ENCODE assay signal across 1 cellular context in genomic region chr1:39757501-39757900, GRCh38.
TF ChIP-seq lines count a peak whose summit lies in the region.

No MANE protein-coding gene starts in this region.

TF ChIP-seq in K562, 482 proteins besides CTCF, POLR2A, EP300 and RAD21 (continued from another document and continues in another):
- TF ChIP-seq PURB (CRISPR knock-in tag; IDR thresholded peaks at IDR 0.05; ENCODE audit: low read depth) (no peak), SMARCA5 (IDR thresholded peaks at IDR 0.05) (no peak), MIER1 (IDR thresholded peaks at IDR 0.05; ENCODE audit: low read depth) (no peak), CREM (IDR thresholded peaks at IDR 0.05; ENCODE audit: low read depth) (no peak), FOXJ3 (CRISPR knock-in tag; IDR thresholded peaks at IDR 0.05) (no peak), DMBX1 (CRISPR knock-in tag; IDR thresholded peaks at IDR 0.05; ENCODE audit: borderline replicate concordance) (no peak), RFX5 (IDR thresholded peaks at IDR 0.05; ENCODE audit: low read depth, low read length) (no peak), U2AF1 (optimal IDR thresholded peaks at IDR 0.05; ENCODE audit: low read depth, low read length) (no peak), ZBTB2 (IDR thresholded peaks at IDR 0.05) (no peak), SMARCC2 (IDR thresholded peaks at IDR 0.05; ENCODE audit: low read depth) (no peak), EHMT2 (IDR thresholded peaks at IDR 0.05) (no peak), MEF2D (tag; conservative IDR thresholded peaks at IDR 0.05; ENCODE audit: low read depth) (no peak), RBM39 (optimal IDR thresholded peaks at IDR 0.05; ENCODE audit: low read depth, low read length) (no peak), SPI1 (IDR thresholded peaks at IDR 0.05; ENCODE audit: borderline replicate concordance, low read depth, low read length) (peak; percentile 33; the same call in 1 of the 2 replicates), CBFA2T3 (IDR thresholded peaks at IDR 0.05) (peak; percentile 71), EWSR1 (IDR thresholded peaks at IDR 0.05; ENCODE audit: borderline replicate concordance, low read depth, partially characterized antibody) (no peak), ARID1B (IDR thresholded peaks at IDR 0.05) (peak; percentile 58; the same call in 1 of the 2 replicates), KDM1A (IDR thresholded peaks at IDR 0.05) (no peak), MEIS2 (IDR thresholded peaks at IDR 0.05; ENCODE audit: partially characterized antibody) (peak; percentile 9), POLR2B (IDR thresholded peaks at IDR 0.05; ENCODE audit: low read depth, partially characterized antibody) (no peak), PHF8 (IDR thresholded peaks at IDR 0.05; ENCODE audit: borderline replicate concordance, low read length) (no peak), SMARCB1 (IDR thresholded peaks at IDR 0.05; ENCODE audit: insufficient read length, low read depth) (no peak), HDAC3 (IDR thresholded peaks at IDR 0.05; ENCODE audit: borderline replicate concordance, partially characterized antibody) (no peak), CTBP1 (IDR thresholded peaks at IDR 0.05; ENCODE audit: borderline replicate concordance) (no peak), ATF1 (CRISPR knock-in tag; IDR thresholded peaks at IDR 0.05) (no peak), ATF1 (tag; IDR thresholded peaks at IDR 0.05) (no peak), ZKSCAN1 (IDR thresholded peaks at IDR 0.05; ENCODE audit: low read depth, low read length) (no peak), ZNF3 (CRISPR knock-in tag; IDR thresholded peaks at IDR 0.05) (no peak), STAT5B (CRISPR knock-in tag; IDR thresholded peaks at IDR 0.05) (no peak), ETS1 (conservative IDR thresholded peaks at IDR 0.05; ENCODE audit: control insufficient read depth, low read depth, low read length) (no peak), DACH1 (IDR thresholded peaks at IDR 0.05; ENCODE audit: partially characterized antibody) (no peak), HOXB6 (CRISPR knock-in tag; IDR thresholded peaks at IDR 0.05; ENCODE audit: borderline replicate concordance) (no peak), POLR2AphosphoS5 (IDR thresholded peaks at IDR 0.05; ENCODE audit: control insufficient read depth, insufficient read depth, low read depth, low read length) (peak; percentile 44; the same call in 1 of the 2 replicates), JUND (IDR thresholded peaks at IDR 0.05; ENCODE audit: borderline replicate concordance, low read depth, low read length) (no peak), JUND (tag; IDR thresholded peaks at IDR 0.05; ENCODE audit: borderline replicate concordance, low read depth, low read length) (no peak), HNRNPH1 (optimal IDR thresholded peaks at IDR 0.05; ENCODE audit: low read depth, low read length) (no peak), XRCC5 (IDR thresholded peaks at IDR 0.05; ENCODE audit: low read depth, low read length) (no peak), CSDE1 (IDR thresholded peaks at IDR 0.05) (no peak), ZNF408 (CRISPR knock-in tag; IDR thresholded peaks at IDR 0.05; ENCODE audit: low read depth) (no peak), TEAD4 (IDR thresholded peaks at IDR 0.05; ENCODE audit: low read length) (peak; percentile 33; the same call in 1 of the 2 replicates), TEAD4 (CRISPR knock-in tag; IDR thresholded peaks at IDR 0.05; ENCODE audit: borderline replicate concordance) (no peak), L3MBTL2 (IDR thresholded peaks at IDR 0.05) (no peak), FOS (IDR thresholded peaks at IDR 0.05; ENCODE audit: extremely low read depth, insufficient read length) (no peak)
- TF ChIP-seq, protein P1, sequence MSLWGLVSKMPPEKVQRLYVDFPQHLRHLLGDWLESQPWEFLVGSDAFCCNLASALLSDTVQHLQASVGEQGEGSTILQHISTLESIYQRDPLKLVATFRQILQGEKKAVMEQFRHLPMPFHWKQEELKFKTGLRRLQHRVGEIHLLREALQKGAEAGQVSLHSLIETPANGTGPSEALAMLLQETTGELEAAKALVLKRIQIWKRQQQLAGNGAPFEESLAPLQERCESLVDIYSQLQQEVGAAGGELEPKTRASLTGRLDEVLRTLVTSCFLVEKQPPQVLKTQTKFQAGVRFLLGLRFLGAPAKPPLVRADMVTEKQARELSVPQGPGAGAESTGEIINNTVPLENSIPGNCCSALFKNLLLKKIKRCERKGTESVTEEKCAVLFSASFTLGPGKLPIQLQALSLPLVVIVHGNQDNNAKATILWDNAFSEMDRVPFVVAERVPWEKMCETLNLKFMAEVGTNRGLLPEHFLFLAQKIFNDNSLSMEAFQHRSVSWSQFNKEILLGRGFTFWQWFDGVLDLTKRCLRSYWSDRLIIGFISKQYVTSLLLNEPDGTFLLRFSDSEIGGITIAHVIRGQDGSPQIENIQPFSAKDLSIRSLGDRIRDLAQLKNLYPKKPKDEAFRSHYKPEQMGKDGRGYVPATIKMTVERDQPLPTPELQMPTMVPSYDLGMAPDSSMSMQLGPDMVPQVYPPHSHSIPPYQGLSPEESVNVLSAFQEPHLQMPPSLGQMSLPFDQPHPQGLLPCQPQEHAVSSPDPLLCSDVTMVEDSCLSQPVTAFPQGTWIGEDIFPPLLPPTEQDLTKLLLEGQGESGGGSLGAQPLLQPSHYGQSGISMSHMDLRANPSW (CRISPR knock-in tag; IDR thresholded peaks at IDR 0.05) = no peak
- TF ChIP-seq, protein P2, sequence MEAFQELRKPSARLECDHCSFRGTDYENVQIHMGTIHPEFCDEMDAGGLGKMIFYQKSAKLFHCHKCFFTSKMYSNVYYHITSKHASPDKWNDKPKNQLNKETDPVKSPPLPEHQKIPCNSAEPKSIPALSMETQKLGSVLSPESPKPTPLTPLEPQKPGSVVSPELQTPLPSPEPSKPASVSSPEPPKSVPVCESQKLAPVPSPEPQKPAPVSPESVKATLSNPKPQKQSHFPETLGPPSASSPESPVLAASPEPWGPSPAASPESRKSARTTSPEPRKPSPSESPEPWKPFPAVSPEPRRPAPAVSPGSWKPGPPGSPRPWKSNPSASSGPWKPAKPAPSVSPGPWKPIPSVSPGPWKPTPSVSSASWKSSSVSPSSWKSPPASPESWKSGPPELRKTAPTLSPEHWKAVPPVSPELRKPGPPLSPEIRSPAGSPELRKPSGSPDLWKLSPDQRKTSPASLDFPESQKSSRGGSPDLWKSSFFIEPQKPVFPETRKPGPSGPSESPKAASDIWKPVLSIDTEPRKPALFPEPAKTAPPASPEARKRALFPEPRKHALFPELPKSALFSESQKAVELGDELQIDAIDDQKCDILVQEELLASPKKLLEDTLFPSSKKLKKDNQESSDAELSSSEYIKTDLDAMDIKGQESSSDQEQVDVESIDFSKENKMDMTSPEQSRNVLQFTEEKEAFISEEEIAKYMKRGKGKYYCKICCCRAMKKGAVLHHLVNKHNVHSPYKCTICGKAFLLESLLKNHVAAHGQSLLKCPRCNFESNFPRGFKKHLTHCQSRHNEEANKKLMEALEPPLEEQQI (IDR thresholded peaks at IDR 0.05) = no peak
- TF ChIP-seq, protein P3, sequence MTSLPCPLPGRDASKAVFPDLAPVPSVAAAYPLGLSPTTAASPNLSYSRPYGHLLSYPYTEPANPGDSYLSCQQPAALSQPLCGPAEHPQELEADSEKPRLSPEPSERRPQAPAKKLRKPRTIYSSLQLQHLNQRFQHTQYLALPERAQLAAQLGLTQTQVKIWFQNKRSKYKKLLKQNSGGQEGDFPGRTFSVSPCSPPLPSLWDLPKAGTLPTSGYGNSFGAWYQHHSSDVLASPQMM (CRISPR knock-in tag; IDR thresholded peaks at IDR 0.05) = no peak
- TF ChIP-seq, protein P4, sequence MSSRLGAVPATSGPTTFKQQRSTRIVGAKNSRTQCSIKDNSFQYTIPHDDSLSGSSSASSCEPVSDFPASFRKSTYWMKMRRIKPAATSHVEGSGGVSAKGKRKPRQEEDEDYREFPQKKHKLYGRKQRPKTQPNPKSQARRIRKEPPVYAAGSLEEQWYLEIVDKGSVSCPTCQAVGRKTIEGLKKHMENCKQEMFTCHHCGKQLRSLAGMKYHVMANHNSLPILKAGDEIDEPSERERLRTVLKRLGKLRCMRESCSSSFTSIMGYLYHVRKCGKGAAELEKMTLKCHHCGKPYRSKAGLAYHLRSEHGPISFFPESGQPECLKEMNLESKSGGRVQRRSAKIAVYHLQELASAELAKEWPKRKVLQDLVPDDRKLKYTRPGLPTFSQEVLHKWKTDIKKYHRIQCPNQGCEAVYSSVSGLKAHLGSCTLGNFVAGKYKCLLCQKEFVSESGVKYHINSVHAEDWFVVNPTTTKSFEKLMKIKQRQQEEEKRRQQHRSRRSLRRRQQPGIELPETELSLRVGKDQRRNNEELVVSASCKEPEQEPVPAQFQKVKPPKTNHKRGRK (tag; IDR thresholded peaks at IDR 0.05) = no peak
- TF ChIP-seq, protein P5, sequence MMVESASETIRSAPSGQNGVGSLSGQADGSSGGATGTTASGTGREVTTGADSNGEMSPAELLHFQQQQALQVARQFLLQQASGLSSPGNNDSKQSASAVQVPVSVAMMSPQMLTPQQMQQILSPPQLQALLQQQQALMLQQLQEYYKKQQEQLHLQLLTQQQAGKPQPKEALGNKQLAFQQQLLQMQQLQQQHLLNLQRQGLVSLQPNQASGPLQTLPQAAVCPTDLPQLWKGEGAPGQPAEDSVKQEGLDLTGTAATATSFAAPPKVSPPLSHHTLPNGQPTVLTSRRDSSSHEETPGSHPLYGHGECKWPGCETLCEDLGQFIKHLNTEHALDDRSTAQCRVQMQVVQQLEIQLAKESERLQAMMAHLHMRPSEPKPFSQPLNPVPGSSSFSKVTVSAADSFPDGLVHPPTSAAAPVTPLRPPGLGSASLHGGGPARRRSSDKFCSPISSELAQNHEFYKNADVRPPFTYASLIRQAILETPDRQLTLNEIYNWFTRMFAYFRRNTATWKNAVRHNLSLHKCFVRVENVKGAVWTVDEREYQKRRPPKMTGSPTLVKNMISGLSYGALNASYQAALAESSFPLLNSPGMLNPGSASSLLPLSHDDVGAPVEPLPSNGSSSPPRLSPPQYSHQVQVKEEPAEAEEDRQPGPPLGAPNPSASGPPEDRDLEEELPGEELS (CRISPR knock-in tag; IDR thresholded peaks at IDR 0.05; ENCODE audit: borderline replicate concordance) = no peak
- TF ChIP-seq, protein P6, sequence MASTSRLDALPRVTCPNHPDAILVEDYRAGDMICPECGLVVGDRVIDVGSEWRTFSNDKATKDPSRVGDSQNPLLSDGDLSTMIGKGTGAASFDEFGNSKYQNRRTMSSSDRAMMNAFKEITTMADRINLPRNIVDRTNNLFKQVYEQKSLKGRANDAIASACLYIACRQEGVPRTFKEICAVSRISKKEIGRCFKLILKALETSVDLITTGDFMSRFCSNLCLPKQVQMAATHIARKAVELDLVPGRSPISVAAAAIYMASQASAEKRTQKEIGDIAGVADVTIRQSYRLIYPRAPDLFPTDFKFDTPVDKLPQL (IDR thresholded peaks at IDR 0.05; ENCODE audit: extremely low read depth, insufficient read length) = no peak
- TF ChIP-seq, protein P7, sequence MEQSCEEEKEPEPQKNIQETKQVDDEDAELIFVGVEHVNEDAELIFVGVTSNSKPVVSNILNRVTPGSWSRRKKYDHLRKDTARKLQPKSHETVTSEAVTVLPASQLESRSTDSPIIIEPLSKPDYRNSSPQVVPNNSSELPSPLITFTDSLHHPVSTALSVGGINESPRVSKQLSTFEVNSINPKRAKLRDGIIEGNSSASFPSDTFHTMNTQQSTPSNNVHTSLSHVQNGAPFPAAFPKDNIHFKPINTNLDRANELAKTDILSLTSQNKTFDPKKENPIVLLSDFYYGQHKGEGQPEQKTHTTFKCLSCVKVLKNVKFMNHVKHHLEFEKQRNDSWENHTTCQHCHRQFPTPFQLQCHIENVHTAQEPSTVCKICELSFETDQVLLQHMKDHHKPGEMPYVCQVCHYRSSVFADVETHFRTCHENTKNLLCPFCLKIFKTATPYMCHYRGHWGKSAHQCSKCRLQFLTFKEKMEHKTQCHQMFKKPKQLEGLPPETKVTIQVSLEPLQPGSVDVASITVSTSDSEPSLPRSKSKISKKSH (CRISPR knock-in tag; IDR thresholded peaks at IDR 0.05) = no peak
- TF ChIP-seq, protein P8, sequence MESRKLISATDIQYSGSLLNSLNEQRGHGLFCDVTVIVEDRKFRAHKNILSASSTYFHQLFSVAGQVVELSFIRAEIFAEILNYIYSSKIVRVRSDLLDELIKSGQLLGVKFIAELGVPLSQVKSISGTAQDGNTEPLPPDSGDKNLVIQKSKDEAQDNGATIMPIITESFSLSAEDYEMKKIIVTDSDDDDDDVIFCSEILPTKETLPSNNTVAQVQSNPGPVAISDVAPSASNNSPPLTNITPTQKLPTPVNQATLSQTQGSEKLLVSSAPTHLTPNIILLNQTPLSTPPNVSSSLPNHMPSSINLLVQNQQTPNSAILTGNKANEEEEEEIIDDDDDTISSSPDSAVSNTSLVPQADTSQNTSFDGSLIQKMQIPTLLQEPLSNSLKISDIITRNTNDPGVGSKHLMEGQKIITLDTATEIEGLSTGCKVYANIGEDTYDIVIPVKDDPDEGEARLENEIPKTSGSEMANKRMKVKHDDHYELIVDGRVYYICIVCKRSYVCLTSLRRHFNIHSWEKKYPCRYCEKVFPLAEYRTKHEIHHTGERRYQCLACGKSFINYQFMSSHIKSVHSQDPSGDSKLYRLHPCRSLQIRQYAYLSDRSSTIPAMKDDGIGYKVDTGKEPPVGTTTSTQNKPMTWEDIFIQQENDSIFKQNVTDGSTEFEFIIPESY (CRISPR knock-in tag; IDR thresholded peaks at IDR 0.05) = no peak
